ENCODE assay signal across 10 cellular contexts in genomic region chr1:210236840-210237409, GRCh38. TPM values are rescaled to one million over a fixed set of nuclear protein-coding genes. Genes with fewer than 3 reads are reported as not detected.
DNase-seq lines count a peak whose midpoint lies in the region; ATAC-seq, FAIRE-seq and TF ChIP-seq lines count a peak whose summit lies in the region.
"Had no signal": no experiment of that assay in that cellular context is flagged by ENCODE, and none has a peak within 500 bp of the region (broad histone marks: within the 10 kb centered on the region; RNA-seq: fewer than 3 reads in every experiment).

No MANE protein-coding gene starts in this region.

- no peak overlapping the region for H2BK5ac ChIP-seq in H1 (ENCODE audit: low read depth, low read length)

- H4K20me1 ChIP-seq in H1 (replicated peaks in 1 of 2; ENCODE audit: control insufficient read depth in 1 of 2, insufficient read depth in 2 of 2, low read length in 2 of 2): peaks cover 0 to 2% of the 10 kb centered on the region in 2 experiments

- no peak overlapping the region for H3K4me3 Mint-ChIP-seq in activated CD4-positive, alpha-beta T cell treated with anti-CD3 and anti-CD28 coated beads, Interleukin-2, amount 10 ng/mL, durations not matched to agents 24 days and 14 days
- H3K4me3 Mint-ChIP-seq in activated T-cell treated with anti-CD3 and anti-CD28 coated beads, Interleukin-2, amount 50 U/mL, for 72 hours: no peak overlapping the region
- H3K4me3 Mint-ChIP-seq: activated T-helper 17 cell treated with anti-CD3 and anti-CD28 coated beads, Interleukin-2, amount 50 U/mL, for 72 hours had no signal

- no peak overlapping the region for H4K5ac ChIP-seq in H1 (ENCODE audit: insufficient read length, low read depth, low read length)

- H2BK12ac ChIP-seq in H1 (ENCODE audit: low read depth, low read length): 0 out of 2 replicates have a peak overlapping the region, but pooled peaks have one; percentile 22

- H3K9ac ChIP-seq in H1 (replicated peaks in 1 of 4; ENCODE audit: extremely low read depth in 1 of 4, low read depth in 3 of 4, low read length in 3 of 4) (no peak overlapping the region), subcutaneous abdominal adipose tissue (ENCODE audit: low read length in 5 of 5) (peak overlapping the region in 1 of 5 donors; percentile 39)

- intact Hi-C loops in lower lobe of right lung (cut with DNase I): no loop called here
- intact Hi-C loops in activated CD4-positive, alpha-beta T cell treated with anti-CD3 and anti-CD28 coated beads, Interleukin-2, amount 10 ng/mL, durations not matched to agents 24 days and 14 days (cut with micrococcal nuclease): no loop called here

- H3K79me2 ChIP-seq in H1 (ENCODE audit: control insufficient read depth in 1 of 2, insufficient read depth in 2 of 2, low read length in 2 of 2): no peaks in the 10 kb centered on the region

- no peak for TF ChIP-seq POLR2A in H1 (IDR thresholded peaks at IDR 0.05; ENCODE audit: control extremely low read depth in 1 of 2, low read depth in 2 of 2, low read length in 2 of 2)

- TF ChIP-seq CTCF in H1 (IDR thresholded peaks at IDR 0.05; ENCODE audit: control extremely low read depth in 1 of 3, insufficient read depth in 1 of 3, low read depth in 1 of 3, low read length in 3 of 3) (no peak), lower lobe of right lung (IDR thresholded peaks at IDR 0.05) (no peak)

- H3K36me3 Mint-ChIP-seq in activated CD4-positive, alpha-beta T cell treated with anti-CD3 and anti-CD28 coated beads, Interleukin-2, amount 10 ng/mL, durations not matched to agents 24 days and 14 days (ENCODE audit: low read depth): no peaks in the 10 kb centered on the region
- H3K36me3 Mint-ChIP-seq in activated T-cell treated with anti-CD3 and anti-CD28 coated beads, Interleukin-2, amount 50 U/mL, for 72 hours (ENCODE audit: insufficient read depth in 2 of 2): peaks cover 1% of the 10 kb centered on the region in 2 donors

- H3K27me3 Mint-ChIP-seq in activated CD4-positive, alpha-beta T cell treated with anti-CD3 and anti-CD28 coated beads, Interleukin-2, amount 10 ng/mL, durations not matched to agents 24 days and 14 days: peaks cover 67% of the 10 kb centered on the region
- peaks cover 64% of the 10 kb centered on the region for H3K27me3 Mint-ChIP-seq in activated T-cell treated with anti-CD3 and anti-CD28 coated beads, Interleukin-2, amount 50 U/mL, for 72 hours (ENCODE audit: low read depth)

- no peak for ATAC-seq in lower lobe of right lung
- no peak for ATAC-seq in activated T-cell treated with anti-CD3 and anti-CD28 coated beads, Interleukin-2, amount 50 U/mL, for 72 hours (replicated peaks in 1 of 2)
- ATAC-seq: activated T-helper 17 cell treated with anti-CD3 and anti-CD28 coated beads, Interleukin-2, amount 50 U/mL, for 72 hours; left colon had no signal

- no peak for TF ChIP-seq RAD21 in H1 (IDR thresholded peaks at IDR 0.05 in 1 of 2, conservative IDR thresholded peaks at IDR 0.05 in 1 of 2; ENCODE audit: low read depth in 2 of 2, low read length in 2 of 2)

- H3K56ac ChIP-seq in H1 (replicated peaks; ENCODE audit: insufficient read length, low read depth, low read length): no peak overlapping the region

- H3K9me3 ChIP-seq in MG63: no peaks in the 10 kb centered on the region
- H3K9me3 ChIP-seq in H1 (ENCODE audit: insufficient read depth in 2 of 2, low read depth in 1 of 2, low read length in 1 of 2): no peaks in the 10 kb centered on the region
- H3K9me3 ChIP-seq in lower lobe of right lung: no peaks in the 10 kb centered on the region
- no peaks in the 10 kb centered on the region for H3K9me3 ChIP-seq in subcutaneous abdominal adipose tissue (ENCODE audit: control insufficient read depth in 5 of 5, low read length in 5 of 5)

- DNase-seq in MG63: peak; percentile 84
- DNase-seq in H1 (ENCODE audit: low read depth in 1 of 2, low spot score in 2 of 2): no peak
- DNase-seq in lower lobe of right lung: no peak
- no peak for DNase-seq in activated CD4-positive, alpha-beta T cell treated with anti-CD3 and anti-CD28 coated beads, Interleukin-2, amount 10 ng/mL, durations not matched to agents 24 days and 14 days
- no peak for DNase-seq in activated T-cell treated with anti-CD3 and anti-CD28 coated beads, Interleukin-2, amount 50 U/mL, for 72 hours
- no peak for DNase-seq in NCI-H1436 (lab: John Stamatoyannopoulos, UW)
- no peak for DNase-seq in stimulated activated CD8-positive, alpha-beta memory T cell treated with anti-CD3 and anti-CD28 coated beads, Interleukin-4, amount 100 ng/mL, for 48 hours

- no peak overlapping the region for H2BK120ac ChIP-seq in H1 (replicated peaks; ENCODE audit: low read depth, low read length)

- no peak overlapping the region for H2BK20ac ChIP-seq in H1 (ENCODE audit: low read length)

- H3K4ac ChIP-seq in H1 (replicated peaks; ENCODE audit: insufficient read length, low read depth, low read length): no peak overlapping the region

- H4K91ac ChIP-seq in H1 (replicated peaks; ENCODE audit: insufficient read length, low read length): no peak overlapping the region

- H3K27me3 ChIP-seq in MG63 (peaks cover 21% of the 10 kb centered on the region), H1 (replicated peaks in 1 of 4; ENCODE audit: control insufficient read depth in 3 of 4, extremely low read depth in 1 of 4, insufficient read depth in 3 of 4, low read length in 3 of 4) (peaks cover 0 to 43% (median 19%) of the 10 kb centered on the region in 4 experiments; a peak in 6 of 7 replicates), lower lobe of right lung (ENCODE audit: low read depth) (peaks cover 8% of the 10 kb centered on the region), subcutaneous abdominal adipose tissue (ENCODE audit: control insufficient read depth in 5 of 5, insufficient read depth in 4 of 5, low read length in 5 of 5) (peaks cover 0 to 6% (median 0%) of the 10 kb centered on the region in 5 donors)

- H3K36me3 ChIP-seq in MG63 (no peaks in the 10 kb centered on the region), H1 (ENCODE audit: control insufficient read depth in 2 of 4, insufficient read depth in 4 of 4, low read length in 3 of 4) (no peaks in the 10 kb centered on the region), lower lobe of right lung (no peaks in the 10 kb centered on the region), subcutaneous abdominal adipose tissue (ENCODE audit: control insufficient read depth in 5 of 5, insufficient read depth in 5 of 5, low read length in 5 of 5) (peaks cover 0 to 4% (median 0%) of the 10 kb centered on the region in 5 donors)

- CTCF ChIA-PET in H1 (lab: Charles Lee; ENCODE audit: partially characterized antibody): interaction anchor here (0.8 to 5.7 kb wide), 9 partner anchors 11 to 1461 kb away, joined by 3 to 35 read pairs (median 3); no protein-coding TSS in a partner anchor

- POLR2A ChIA-PET in H1 (lab: Charles Lee; ENCODE audit: partially characterized antibody): interaction anchor here (1.2 to 1.4 kb wide), 4 partner anchors 14 to 137 kb away, joined by 4 to 5 read pairs (median 4); no protein-coding TSS in a partner anchor

- no peak overlapping the region for H2BK15ac ChIP-seq in H1 (ENCODE audit: low read length)

- H2AFZ ChIP-seq in H1 (ENCODE audit: low read length): peak overlapping the region; percentile 71; the same call in 1 of the 2 replicates

- H3K9me3 Mint-ChIP-seq in activated CD4-positive, alpha-beta T cell treated with anti-CD3 and anti-CD28 coated beads, Interleukin-2, amount 10 ng/mL, durations not matched to agents 24 days and 14 days: no peaks in the 10 kb centered on the region
- no peaks in the 10 kb centered on the region for H3K9me3 Mint-ChIP-seq in activated T-cell treated with anti-CD3 and anti-CD28 coated beads, Interleukin-2, amount 50 U/mL, for 72 hours
- H3K9me3 Mint-ChIP-seq: activated T-helper 17 cell treated with anti-CD3 and anti-CD28 coated beads, Interleukin-2, amount 50 U/mL, for 72 hours had no signal

- 75% methylated on average over 10 of the region's 10 CpGs; no CpG with 5 or more reads in 1 of the 2 experiments for WGBS in H1 (ENCODE audit: extremely low coverage in 1 of 2, insufficient coverage in 1 of 2, insufficient read length in 1 of 2, insufficient replicate concordance in 2 of 2, low coverage in 1 of 2, low lambda C conversion rate in 2 of 2, missing lambda C conversion rate in 1 of 2), 2 experiments

- H3K14ac ChIP-seq in H1 (ENCODE audit: insufficient read length): no peak overlapping the region

- peaks cover 13% of the 10 kb centered on the region; the same call in 1 of the 2 replicates for H3K23me2 ChIP-seq in H1 (ENCODE audit: low read depth, low read length)

- H3K18ac ChIP-seq in H1 (ENCODE audit: extremely low read depth, low read length): no peak overlapping the region

- H3K4me1 Mint-ChIP-seq in activated CD4-positive, alpha-beta T cell treated with anti-CD3 and anti-CD28 coated beads, Interleukin-2, amount 10 ng/mL, durations not matched to agents 24 days and 14 days: peaks cover 5% of the 10 kb centered on the region
- H3K4me1 Mint-ChIP-seq in activated T-cell treated with anti-CD3 and anti-CD28 coated beads, Interleukin-2, amount 50 U/mL, for 72 hours (ENCODE audit: low read depth): peaks cover 9% of the 10 kb centered on the region

- H3K27ac Mint-ChIP-seq in activated CD4-positive, alpha-beta T cell treated with anti-CD3 and anti-CD28 coated beads, Interleukin-2, amount 10 ng/mL, durations not matched to agents 24 days and 14 days: no peak overlapping the region
- no peak overlapping the region for H3K27ac Mint-ChIP-seq in activated T-cell treated with anti-CD3 and anti-CD28 coated beads, Interleukin-2, amount 50 U/mL, for 72 hours
- H3K27ac Mint-ChIP-seq: activated T-helper 17 cell treated with anti-CD3 and anti-CD28 coated beads, Interleukin-2, amount 50 U/mL, for 72 hours had no signal

- peaks cover 0 to 19% (median 9%) of the 10 kb centered on the region in 4 experiments; a peak in 5 of 7 replicates for H3K4me1 ChIP-seq in H1 (replicated peaks in 1 of 4; ENCODE audit: control insufficient read depth in 3 of 4, insufficient read depth in 4 of 4, low read length in 3 of 4)
- peaks cover 41% of the 10 kb centered on the region for H3K4me1 ChIP-seq in lower lobe of right lung
- peaks cover 4 to 56% (median 52%) of the 10 kb centered on the region in 5 donors for H3K4me1 ChIP-seq in subcutaneous abdominal adipose tissue (ENCODE audit: control insufficient read depth in 5 of 5, insufficient read depth in 5 of 5, low read length in 5 of 5)

- no peak for FAIRE-seq in H1 (lab: Jason Lieb, UNC)

- TF ChIP-seq EP300 in H1 (IDR thresholded peaks at IDR 0.05; ENCODE audit: borderline replicate concordance in 1 of 2, low read depth in 2 of 2, low read length in 2 of 2): no peak

- H3K27ac ChIP-seq in H1 (ENCODE audit: low read depth, low read length): no peak overlapping the region
- H3K27ac ChIP-seq in lower lobe of right lung: peak overlapping the region; percentile 15
- H3K27ac ChIP-seq in subcutaneous abdominal adipose tissue (ENCODE audit: low read depth, low read length): peak overlapping the region; percentile 85

- no peaks in the 10 kb centered on the region for H3K79me1 ChIP-seq in H1 (ENCODE audit: low read depth, low read length)

- H4K8ac ChIP-seq in H1 (ENCODE audit: extremely low read depth, insufficient read depth, low read length): no peak overlapping the region

- 0 out of 4 replicates have a peak overlapping the region, but pooled peaks of 1 of the 2 experiments have one; percentile 14 for H3K4me2 ChIP-seq in H1 (ENCODE audit: insufficient read depth in 1 of 2, low read depth in 2 of 2, low read length in 2 of 2)

- no peak overlapping the region for H3K4me3 ChIP-seq in MG63
- H3K4me3 ChIP-seq in H1 (ENCODE audit: extremely low read depth in 1 of 4, insufficient read depth in 2 of 4, low read depth in 3 of 4, low read length in 4 of 4): no peak overlapping the region
- H3K4me3 ChIP-seq in lower lobe of right lung: no peak overlapping the region
- H3K4me3 ChIP-seq in subcutaneous abdominal adipose tissue (ENCODE audit: low read depth in 1 of 5, low read length in 5 of 5): peak overlapping the region in 2 of 5 donors; percentile 9 to 59

- no peak overlapping the region for H3K23ac ChIP-seq in H1 (ENCODE audit: insufficient read length)

- no peak overlapping the region for H2AK5ac ChIP-seq in H1 (ENCODE audit: low read depth, low read length)

RNA-seq across cellular contexts. Expression of gene SERTAD4, which starts 4.3 kb away (rescaled TPM):
- 0.69 TPM in 1 of 2 replicates, not detected in the other for total RNA-seq in MG63 (2014; rRNA removed; shearing (Covaris generic); ENCODE audit: low replicate concordance)
- 3.2 and 3.3 TPM in 2 replicates for total RNA-seq in H1 (2021; fragmentation: NEBNext Ultra II Directional; extraction: Animal tissue kit (Norgen Biotek cat#: 25700))
- 0.54 and 0.80 TPM in 2 replicates for polyA plus RNA-seq in H1 (2011; rRNA removed)
- polyA plus RNA-seq in H1 (2011; cell fraction: cytosol; rRNA removed): 0.63 TPM
- polyA plus RNA-seq in H1 (2011; cell fraction: nucleus; rRNA removed): 1.2 TPM
- polyA plus RNA-seq in H1 (2012, experiment 1 of 2): 0.92 to 1.7 TPM (median 1.5 TPM) in 4 replicates
- 0.21 TPM for polyA plus RNA-seq in H1 (2012, experiment 2 of 2)
- 3.9 TPM for polyA plus RNA-seq in H1 (2013, experiment 1 of 2)
- 4.0 TPM for polyA plus RNA-seq in H1 (2013, experiment 2 of 2)
- polyA minus RNA-seq in H1 (2011; rRNA and poly(A)+ RNA removed): 0.85 and 1.2 TPM in 2 replicates
- polyA minus RNA-seq in H1 (2011; cell fraction: cytosol; rRNA and poly(A)+ RNA removed): 0.51 TPM
- 2.9 TPM for polyA minus RNA-seq in H1 (2011; cell fraction: nucleus; rRNA and poly(A)+ RNA removed)
- total RNA-seq in lower lobe of right lung: 4.3 TPM
- total RNA-seq in activated CD4-positive, alpha-beta T cell treated with anti-CD3 and anti-CD28 coated beads, Interleukin-2, amount 10 ng/mL, durations not matched to agents 24 days and 14 days: not detected in 2 replicates
- not detected for total RNA-seq in activated T-cell treated with anti-CD3 and anti-CD28 coated beads, Interleukin-2, amount 50 U/mL, for 72 hours
- total RNA-seq: activated T-helper 17 cell treated with anti-CD3 and anti-CD28 coated beads, Interleukin-2, amount 50 U/mL, for 72 hours had no signal
